32 cellular contexts compared by ENCODE assay signal in the genomic region with DNA sequence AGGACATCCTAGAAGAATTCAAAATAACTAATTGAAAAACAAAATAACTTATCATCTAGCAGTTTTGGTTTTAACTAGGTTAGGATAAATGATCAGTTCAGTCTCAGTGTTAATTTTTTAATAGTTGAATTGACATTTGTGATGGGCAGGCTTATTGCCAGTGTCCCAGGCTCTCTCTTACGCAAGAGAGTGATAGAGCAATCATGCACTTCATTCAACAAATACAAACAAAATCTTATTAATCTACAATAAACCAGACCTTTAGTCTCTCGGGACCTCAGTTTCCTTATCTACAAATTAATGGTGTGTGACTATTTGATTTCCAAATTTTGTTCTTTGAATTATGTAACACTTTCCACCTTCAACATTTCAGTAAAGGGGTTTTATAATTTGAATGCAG.
DNase-seq lines count a peak whose midpoint lies in the region; ATAC-seq, FAIRE-seq and TF ChIP-seq lines count a peak whose summit lies in the region.
"Had no signal": no experiment of that assay in that cellular context is flagged by ENCODE, and none has a peak within 500 bp of the region (broad histone marks: within the 10 kb centered on the region; RNA-seq: fewer than 3 reads in every experiment).

No MANE protein-coding gene starts in this region.

- H4K5ac ChIP-seq in IMR-90 (ENCODE audit: low read depth, low read length) = no peak overlapping the region

- H4K8ac ChIP-seq in IMR-90 (ENCODE audit: low read depth in 2 of 2, low read length in 2 of 2) = no peak overlapping the region

- H3K4ac ChIP-seq in IMR-90 (ENCODE audit: low read depth, low read length) = no peak overlapping the region

- no peak overlapping the region for H3K27ac ChIP-seq in A549
- H3K27ac ChIP-seq in BLaER1 = no peak overlapping the region
- no peak overlapping the region for H3K27ac ChIP-seq in IMR-90 (ENCODE audit: insufficient read depth, low read length)
- H3K27ac ChIP-seq in small intestine (ENCODE audit: low read depth in 1 of 2, low read length in 1 of 2) = no peak overlapping the region
- H3K27ac ChIP-seq: 22Rv1; BLaER1 treated with 17β-estradiol and CSF1 and Interleukin-3, amounts not matched to agents 10 nM and 100 nM; C4-2B had no signal

- H3K36me3 ChIP-seq in BLaER1 = no peaks in the 10 kb centered on the region
- H3K36me3 ChIP-seq in IMR-90 (ENCODE audit: control insufficient read depth, insufficient read depth, low read length) = no peaks in the 10 kb centered on the region
- no peaks in the 10 kb centered on the region for H3K36me3 ChIP-seq in small intestine (ENCODE audit: control insufficient read depth in 2 of 2, insufficient read depth in 2 of 2, low read length in 2 of 2)
- H3K36me3 ChIP-seq: BE2C; BLaER1 treated with 17β-estradiol and CSF1 and Interleukin-3, amounts not matched to agents 10 nM and 100 nM had no signal

- H3K27me3 ChIP-seq in BLaER1 (no peaks in the 10 kb centered on the region), IMR-90 (ENCODE audit: control insufficient read depth, insufficient read depth, low read length) (no peaks in the 10 kb centered on the region; the same call in 1 of the 2 replicates), small intestine (ENCODE audit: control insufficient read depth in 2 of 2, insufficient read depth in 2 of 2, low read length in 2 of 2) (no peaks in the 10 kb centered on the region)
- H3K27me3 ChIP-seq: BE2C; BLaER1 treated with 17β-estradiol and CSF1 and Interleukin-3, amounts not matched to agents 10 nM and 100 nM had no signal

- no peak for TF ChIP-seq RAD21 in A549 (conservative IDR thresholded peaks at IDR 0.05 in 1 of 2, IDR thresholded peaks at IDR 0.05 in 1 of 2)
- TF ChIP-seq RAD21 in IMR-90 (IDR thresholded peaks at IDR 0.05; ENCODE audit: low read length) = no peak

- no peak overlapping the region for H3K4me3 ChIP-seq in A549
- H3K4me3 ChIP-seq in BLaER1 = no peak overlapping the region
- no peak overlapping the region for H3K4me3 ChIP-seq in IMR-90 (ENCODE audit: insufficient read depth, low read depth, low read length)
- no peak overlapping the region for H3K4me3 ChIP-seq in small intestine (ENCODE audit: low read depth in 1 of 2, low read length in 2 of 2)
- H3K4me3 ChIP-seq: BLaER1 treated with 17β-estradiol and CSF1 and Interleukin-3, amounts not matched to agents 10 nM and 100 nM had no signal

- no peak overlapping the region for H3K14ac ChIP-seq in IMR-90 (replicated peaks; ENCODE audit: low read depth, low read length)

- no peak overlapping the region for H2AK9ac ChIP-seq in IMR-90 (replicated peaks; ENCODE audit: low read depth, low read length, poor library complexity)

- intact Hi-C loops in IMR-90 (cut with micrococcal nuclease) = no loop called here

- no peaks in the 10 kb centered on the region for H3K79me1 ChIP-seq in IMR-90 (ENCODE audit: low read depth in 1 of 2, low read length in 2 of 2)

- WGBS in A549 (ENCODE audit: missing lambda C conversion rate) = 89% methylated on average over 2 of the region's 2 CpGs
- no CpG with 5 or more reads among the region's 2 CpGs for WGBS in IMR-90 (ENCODE audit: extremely low coverage in 2 of 2, insufficient read length in 1 of 2), 2 experiments
- WGBS in small intestine, 3 donors = 14 to 50% (median 29%) methylated on average over 2 of the region's 2 CpGs

- no peaks in the 10 kb centered on the region for H3K9me1 ChIP-seq in IMR-90 (ENCODE audit: insufficient read depth, low read length)

- TF ChIP-seq EP300 in A549 (IDR thresholded peaks at IDR 0.05) = no peak

- no peak overlapping the region for H2AK5ac ChIP-seq in IMR-90 (ENCODE audit: low read depth, low read length)

- no peak overlapping the region for H2BK5ac ChIP-seq in IMR-90 (ENCODE audit: low read depth, low read length, poor library complexity, severe bottlenecking)

- DNase-seq in A549 (ENCODE audit: low read depth in 1 of 2, low spot score in 1 of 2) (no peak), IMR-90 (no peak), small intestine (peak; percentile 48), NCI-H146 treated with DMSO at 0.1 percent for 48 hours (lab: John Stamatoyannopoulos, UW; ENCODE audit: unreplicated experiment) (no peak), HTR-8/SVneo (ENCODE audit: insufficient read length, low spot score) (no peak)
- DNase-seq in activated CD8-positive, alpha-beta memory T cell treated with anti-CD3 and anti-CD28 coated beads, Interleukin-2, amount 50 U/mL, for 4 hours = no peak
- DNase-seq: 8988T; ACHN; AML-193; BE2C; C1 segment of cervical spinal cord; Caco-2; Calu3; CD4-positive, alpha-beta memory T cell; CD4-positive, alpha-beta T cell; CD4-positive, CD25-positive, alpha-beta regulatory T cell; CD8-positive, alpha-beta memory T cell; CD8-positive, alpha-beta T cell; COR-L47; DMS 273 treated with DMSO at 0.1 percent for 48 hours; DMS153; DMS53; DMS79; DND-41; EL had no signal

- peak; percentile 63 for FAIRE-seq in A549 (lab: Jason Lieb, UNC)
- FAIRE-seq in small intestine (lab: Jason Lieb, UNC) = no peak
- FAIRE-seq in HTR-8/SVneo (lab: Jason Lieb, UNC) = no peak
- FAIRE-seq: A204.1, D721Med had no signal

- dilution Hi-C loops in IMR-90 (cut with HindIII; ENCODE audit: low sequenced_read_pairs, unreplicated experiment) = no loop called here

- ATAC-seq in A549 = no peak
- no peak for ATAC-seq in IMR-90 (ENCODE audit: low read depth)
- no peak for ATAC-seq in GM18873 (IDR thresholded peaks at IDR 0.05; ENCODE audit: low FRiP score, unreplicated experiment)
- ATAC-seq: CD8-positive, alpha-beta T cell had no signal

- in situ Hi-C loops in IMR-90 (cut with MboI; ENCODE audit: low sequenced_read_pairs) = no loop called here

- no peak overlapping the region for H3K18ac ChIP-seq in IMR-90 (ENCODE audit: low read depth, low read length)

- BruUV-seq in IMR-90 (replicated peaks; lab: Mats Ljungman, UMichigan) = no TSS peak

- H2BK120ac ChIP-seq in IMR-90 (ENCODE audit: low read depth, low read length) = no peak overlapping the region

- H4K91ac ChIP-seq in IMR-90 (ENCODE audit: insufficient read depth, low read depth, low read length) = no peak overlapping the region

- H3K4me2 ChIP-seq in A549 (no peak overlapping the region), BLaER1 (peak overlapping the region; percentile 71; the same call in 1 of the 2 replicates), IMR-90 (ENCODE audit: low read depth, low read length) (no peak overlapping the region)

- no peaks in the 10 kb centered on the region for H3K9me3 ChIP-seq in A549
- no peaks in the 10 kb centered on the region for H3K9me3 ChIP-seq in BLaER1
- no peaks in the 10 kb centered on the region for H3K9me3 ChIP-seq in IMR-90 (ENCODE audit: control insufficient read depth, insufficient read depth, low read length)
- no peaks in the 10 kb centered on the region for H3K9me3 ChIP-seq in small intestine (ENCODE audit: control insufficient read depth, low read depth)
- H3K9me3 ChIP-seq: BE2C, Caco-2 had no signal

- CTCF ChIA-PET in A549 (lab: Yijun Ruan, JAX) = interaction anchor here (0.6 kb wide), 2 partner anchors 48 to 372 kb away, joined by 3 read pairs; no protein-coding TSS in a partner anchor
- CTCF ChIA-PET in IMR-90 (lab: Yijun Ruan, JAX) = no interaction called here

- TF ChIP-seq CTCF in A549 (IDR thresholded peaks at IDR 0.05) (no peak), IMR-90 (conservative IDR thresholded peaks at IDR 0.05; ENCODE audit: low read depth, low read length) (no peak)

- H2BK15ac ChIP-seq in IMR-90 (ENCODE audit: low read depth, low read length) = no peak overlapping the region

- H3K4me1 ChIP-seq in A549 (no peaks in the 10 kb centered on the region), BLaER1 (peaks cover 24% of the 10 kb centered on the region), IMR-90 (ENCODE audit: control insufficient read depth, insufficient read depth, low read length) (no peaks in the 10 kb centered on the region), small intestine (ENCODE audit: control insufficient read depth in 2 of 2, insufficient read depth in 1 of 2, low read depth in 1 of 2, low read length in 1 of 2) (no peaks in the 10 kb centered on the region)
- H3K4me1 ChIP-seq: BE2C, Caco-2 had no signal

- H3K23ac ChIP-seq in IMR-90 (ENCODE audit: low read depth, low read length) = no peak overlapping the region

- H3K9ac ChIP-seq in BLaER1 (no peak overlapping the region), IMR-90 (ENCODE audit: low read depth, low read length) (no peak overlapping the region)
- H3K9ac ChIP-seq: BLaER1 treated with 17β-estradiol and CSF1 and Interleukin-3, amounts not matched to agents 10 nM and 100 nM had no signal

- H4K20me1 ChIP-seq in BLaER1 (no peaks in the 10 kb centered on the region), IMR-90 (ENCODE audit: insufficient read depth, low read length) (no peaks in the 10 kb centered on the region)
- H4K20me1 ChIP-seq: BLaER1 treated with 17β-estradiol and CSF1 and Interleukin-3, amounts not matched to agents 10 nM and 100 nM had no signal

- TF ChIP-seq POLR2A in A549 (IDR thresholded peaks at IDR 0.05; ENCODE audit: low read length) = no peak
- no peak for TF ChIP-seq POLR2A in IMR-90 (IDR thresholded peaks at IDR 0.05; ENCODE audit: low read depth, low read length)

- POLR2A ChIA-PET in A549 (lab: Yijun Ruan, JAX) = no interaction called here
- POLR2A ChIA-PET in IMR-90 (lab: Charles Lee; ENCODE audit: unreplicated experiment) = no interaction called here

- no peak overlapping the region for H2BK20ac ChIP-seq in IMR-90 (ENCODE audit: low read depth, low read length)

- H2AFZ ChIP-seq in IMR-90 (replicated peaks; ENCODE audit: low read length, poor library complexity) = no peak overlapping the region

- no peak overlapping the region for H3K56ac ChIP-seq in IMR-90 (ENCODE audit: extremely low read depth, insufficient read depth, low read length)

TF ChIP-seq in A549, 52 proteins besides CTCF, POLR2A, EP300 and RAD21:
- TF ChIP-seq RFX5 (IDR thresholded peaks at IDR 0.05) (no peak), ZC3H11A (IDR thresholded peaks at IDR 0.05) (no peak), CEBPB (IDR thresholded peaks at IDR 0.05) (peak; percentile 23 to 62; a peak in 3 of 4 replicates)

TF ChIP-seq in IMR-90, 13 proteins besides CTCF, POLR2A, EP300 and RAD21:
- TF ChIP-seq FOS (IDR thresholded peaks at IDR 0.05; ENCODE audit: low read depth, low read length) (no peak), CEBPB (IDR thresholded peaks at IDR 0.05; ENCODE audit: low read depth, low read length) (peak; percentile 53)
TF ChIP-seq in IMR-90: peak in this region for 1.
